1 cellular context compared by ENCODE assay signal in genomic region chr10:73886625-73887024, GRCh38.
TF ChIP-seq lines count a peak whose summit lies in the region.

No MANE protein-coding gene starts in this region.

TF ChIP-seq in SK-N-SH treated with all-trans-retinoic acid at 6 μM for 48 hours, 23 proteins besides CTCF, POLR2A, EP300 and RAD21 (continued from another document):
- TF ChIP-seq TSHZ2 (CRISPR knock-in tag; IDR thresholded peaks at IDR 0.05), result no peak
